Comparison of ENCODE assay signal across 16 cellular contexts in the genomic region with DNA sequence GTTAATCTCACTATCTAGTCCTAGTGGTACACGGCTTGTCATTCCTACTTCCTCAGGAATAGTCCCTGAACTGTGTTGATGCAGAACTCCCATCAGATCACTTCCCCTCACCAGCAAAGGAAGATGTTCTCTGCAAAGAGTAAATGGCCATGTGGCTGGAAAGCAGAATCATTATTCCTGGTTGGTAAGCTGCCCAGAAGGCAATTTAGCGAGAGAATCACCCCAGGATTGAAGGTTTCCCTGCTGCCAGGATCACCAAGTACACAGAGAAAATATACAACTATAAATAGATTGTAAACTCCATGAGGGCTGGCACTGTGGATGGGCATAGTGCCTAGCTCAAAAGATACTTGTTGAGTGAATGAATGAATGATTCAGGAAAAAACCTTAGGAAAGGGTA.
"Had no signal": no experiment of that assay in that cellular context is flagged by ENCODE, and none has a peak within 500 bp of the region (broad histone marks: within the 10 kb centered on the region; RNA-seq: fewer than 3 reads in every experiment).

No MANE protein-coding gene starts in this region.

- DNase-seq: dermis blood vessel endothelial cell; esophagus squamous epithelium; foreskin fibroblast; head of caudate nucleus; kidney; left cardiac atrium; left ventricle myocardium inferior; lower lobe of right lung; natural killer cell; ovary; right lobe of liver; stimulated activated CD4-positive, alpha-beta T cell treated with anti-CD3 and anti-CD28 coated beads, Interleukin-4, amount 100 ng/mL, for 1 hour; stimulated activated CD8-positive, alpha-beta memory T cell treated with anti-CD3 and anti-CD28 coated beads, Interleukin-4, amount 100 ng/mL, for 48 hours; stimulated activated naive CD8-positive, alpha-beta T cell treated with anti-CD3 and anti-CD28 coated beads, Interleukin-15, Interleukin-2, amounts not matched to agents 100 U/mL and 50 U/mL, for 24 hours; thyroid gland; upper lobe of left lung had no signal
